ENCODE assay signal across 17 cellular contexts in the genomic region with DNA sequence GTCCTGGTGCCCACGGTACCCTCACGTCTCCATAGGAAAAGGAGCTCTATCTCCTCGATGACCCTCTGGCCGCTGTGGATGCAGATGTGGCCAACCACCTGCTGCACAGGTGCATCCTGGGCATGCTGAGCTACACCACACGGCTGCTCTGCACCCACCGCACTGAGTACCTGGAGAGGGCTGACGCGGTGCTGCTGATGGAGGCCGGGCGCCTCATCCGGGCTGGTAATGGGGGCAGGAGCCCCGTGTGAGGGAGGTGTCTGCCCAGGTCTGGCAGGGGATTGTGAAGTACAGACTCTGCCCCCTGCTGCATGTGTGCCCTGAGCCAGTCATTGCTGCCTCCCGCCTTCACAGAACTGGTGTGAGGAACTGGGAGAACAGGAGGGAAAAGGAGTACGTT. TPM values are rescaled to one million over a fixed set of nuclear protein-coding genes. Genes with fewer than 3 reads are reported as not detected.
A peak's percentile ranks its signal among the peaks of the same experiment; 100 is the strongest.
DNase-seq lines count a peak whose midpoint lies in the region; ATAC-seq, FAIRE-seq and TF ChIP-seq lines count a peak whose summit lies in the region.
"Had no signal": no experiment of that assay in that cellular context is flagged by ENCODE, and none has a peak within 500 bp of the region (broad histone marks: within the 10 kb centered on the region; RNA-seq: fewer than 3 reads in every experiment).

No MANE protein-coding gene starts in this region.

- no peak for TF ChIP-seq CTCF in HepG2 (CRISPR knock-in tag; IDR thresholded peaks at IDR 0.05)
- no peak for TF ChIP-seq CTCF in right lobe of liver (IDR thresholded peaks at IDR 0.05)
- TF ChIP-seq CTCF in WERI-Rb-1 (IDR thresholded peaks at IDR 0.05; ENCODE audit: low read depth, low read length): 0 out of 2 replicates have a peak, but pooled peaks have one; percentile 2
- TF ChIP-seq CTCF in endothelial cell (IDR thresholded peaks at IDR 0.05; ENCODE audit: unreplicated experiment): no peak
- no peak for TF ChIP-seq CTCF in chondrocyte (IDR thresholded peaks at IDR 0.05)

- H3K27ac Mint-ChIP-seq in endothelial cell (ENCODE audit: unreplicated experiment) (no peak overlapping the region), chondrocyte (ENCODE audit: unreplicated experiment) (no peak overlapping the region)
- H3K27ac Mint-ChIP-seq: CD4-positive, alpha-beta T cell had no signal

- H3K36me3 Mint-ChIP-seq in endothelial cell (ENCODE audit: low read depth, unreplicated experiment): peaks cover 28% of the 10 kb centered on the region
- H3K36me3 Mint-ChIP-seq in chondrocyte (ENCODE audit: low read depth): peaks cover 31% of the 10 kb centered on the region

- WGBS in HepG2 (ENCODE audit: low lambda C conversion rate): 92% methylated on average over 14 of the region's 14 CpGs
- 90% methylated on average over 4 of the region's 14 CpGs for WGBS in right lobe of liver (ENCODE audit: insufficient coverage, low coverage, low lambda C conversion rate, missing lambda C conversion rate)

- TF ChIP-seq POLR2A in HepG2 (IDR thresholded peaks at IDR 0.05; ENCODE audit: insufficient read depth in 1 of 2, low read depth in 2 of 2, low read length in 2 of 2) (no peak), right lobe of liver (IDR thresholded peaks at IDR 0.05) (no peak)

- in situ Hi-C loops in HepG2 (cut with HindIII; ENCODE audit: extremely low pct_ligation_motif_present, low pct_unique_long_range_greater_than_20kb): no loop called here

- no peak overlapping the region for H3K9ac ChIP-seq in HepG2 (ENCODE audit: insufficient read depth, low read depth, low read length)

- peaks cover 24 to 41% of the 10 kb centered on the region in 2 experiments for H3K36me3 ChIP-seq in HepG2 (replicated peaks in 1 of 2; ENCODE audit: control insufficient read depth in 1 of 2, insufficient read depth in 2 of 2, low read length in 2 of 2)
- peaks cover 0 to 39% (median 3%) of the 10 kb centered on the region in 4 donors for H3K36me3 ChIP-seq in right lobe of liver
- H3K36me3 ChIP-seq in WERI-Rb-1: peaks cover 46% of the 10 kb centered on the region

- intact Hi-C loops in HepG2 (cut with micrococcal nuclease; ENCODE audit: unreplicated experiment) (no loop called here), right lobe of liver (cut with DNase I) (no loop called here)

- POLR2A ChIA-PET in HepG2 (lab: Yijun Ruan, JAX): interaction anchor here (2.0 kb wide), 1 partner anchor 16 kb away, joined by 5 read pairs; the partner anchor contains the start of gene ABCC10

- H2AFZ ChIP-seq in HepG2 (ENCODE audit: low read length): no peak overlapping the region

- no peak for FAIRE-seq in HepG2 (lab: Jason Lieb, UNC)
- FAIRE-seq: GM12878 had no signal

- TF ChIP-seq EP300 in HepG2 (IDR thresholded peaks at IDR 0.05; ENCODE audit: low read depth in 2 of 2, low read length in 2 of 2): no peak
- no peak for TF ChIP-seq EP300 in HepG2 (CRISPR knock-in tag; IDR thresholded peaks at IDR 0.05; ENCODE audit: borderline replicate concordance)

- CTCF ChIA-PET in HepG2 (lab: Yijun Ruan, JAX; ENCODE audit: low intra/inter-chr PET ratio, low total read pairs): no interaction called here

- no peak for DNase-seq in HepG2 (ENCODE audit: low spot score)
- DNase-seq in right lobe of liver: no peak
- DNase-seq in WERI-Rb-1: no peak
- DNase-seq in endothelial cell (ENCODE audit: low spot score): no peak
- no peak for DNase-seq in NCI-H187 (lab: John Stamatoyannopoulos, UW)
- DNase-seq in chondrocyte (ENCODE audit: low spot score): no peak
- DNase-seq: 8988T; AML-193; C1 segment of cervical spinal cord; Calu3; CD4-positive, alpha-beta T cell; DMS79; KG1 had no signal

- no peak overlapping the region for H3K4me2 ChIP-seq in HepG2 (ENCODE audit: low read depth, low read length)

- H3K79me2 ChIP-seq in HepG2 (ENCODE audit: insufficient read depth, low read length): no peaks in the 10 kb centered on the region

- no peaks in the 10 kb centered on the region for H4K20me1 ChIP-seq in HepG2 (ENCODE audit: insufficient read depth, low read length)

- H3K27ac ChIP-seq in HepG2 (ENCODE audit: extremely low read length, insufficient read depth, low read length) (no peak overlapping the region), right lobe of liver (no peak overlapping the region), WERI-Rb-1 (no peak overlapping the region)

- BruUV-seq in HepG2 (replicated peaks; lab: Mats Ljungman, UMichigan): no TSS peak

- ATAC-seq in HepG2: no peak
- ATAC-seq in right lobe of liver: no peak
- ATAC-seq in HG03108 (IDR thresholded peaks at IDR 0.05; ENCODE audit: unreplicated experiment): no peak
- ATAC-seq: GM12878, HCT116 had no signal

- TF ChIP-seq RAD21 in HepG2 (CRISPR knock-in tag; IDR thresholded peaks at IDR 0.05): no peak

- H3K4me1 ChIP-seq in HepG2 (ENCODE audit: insufficient read depth, low read length) (peaks cover under 1% of the 10 kb centered on the region; the same call in 1 of the 2 replicates), right lobe of liver (no peaks in the 10 kb centered on the region)

- H3K4me3 ChIP-seq in HepG2 (replicated peaks in 1 of 3; ENCODE audit: insufficient read depth in 1 of 3, low read depth in 2 of 3, low read length in 3 of 3) (no peak overlapping the region), right lobe of liver (no peak overlapping the region), WERI-Rb-1 (ENCODE audit: low read depth, low read length) (no peak overlapping the region)
- H3K4me3 ChIP-seq: GM12878 had no signal

- H3K27me3 Mint-ChIP-seq in endothelial cell (ENCODE audit: unreplicated experiment): peaks cover 2% of the 10 kb centered on the region
- H3K27me3 Mint-ChIP-seq in chondrocyte (ENCODE audit: low read depth): no peaks in the 10 kb centered on the region
- H3K27me3 Mint-ChIP-seq: CD4-positive, alpha-beta T cell; IgD-negative memory B cell had no signal

- H3K27me3 ChIP-seq in HepG2 (ENCODE audit: control insufficient read depth in 1 of 2, insufficient read depth in 2 of 2, low read length in 2 of 2) (no peaks in the 10 kb centered on the region), right lobe of liver (no peaks in the 10 kb centered on the region), WERI-Rb-1 (ENCODE audit: insufficient read depth, low read depth, severe bottlenecking) (no peaks in the 10 kb centered on the region)

- H3K4me3 Mint-ChIP-seq in endothelial cell (ENCODE audit: unreplicated experiment): peak overlapping the region; percentile 28
- no peak overlapping the region for H3K4me3 Mint-ChIP-seq in chondrocyte (ENCODE audit: unreplicated experiment)
- H3K4me3 Mint-ChIP-seq: CD4-positive, alpha-beta T cell; IgD-negative memory B cell had no signal

- H3K4me1 Mint-ChIP-seq in endothelial cell (ENCODE audit: unreplicated experiment) (peaks cover 6% of the 10 kb centered on the region), chondrocyte (ENCODE audit: low read depth) (no peaks in the 10 kb centered on the region)
- H3K4me1 Mint-ChIP-seq: IgD-negative memory B cell had no signal

- no peaks in the 10 kb centered on the region for H3K9me3 ChIP-seq in HepG2 (ENCODE audit: low read length)
- H3K9me3 ChIP-seq in right lobe of liver: no peaks in the 10 kb centered on the region
- no peaks in the 10 kb centered on the region for H3K9me3 ChIP-seq in WERI-Rb-1 (ENCODE audit: severe bottlenecking)

- no peaks in the 10 kb centered on the region for H3K9me3 Mint-ChIP-seq in endothelial cell (ENCODE audit: unreplicated experiment)
- H3K9me3 Mint-ChIP-seq in chondrocyte (ENCODE audit: low read depth): no peaks in the 10 kb centered on the region
- H3K9me3 Mint-ChIP-seq: CD4-positive, alpha-beta T cell; IgD-negative memory B cell had no signal

RNA-seq across cellular contexts. Expression of gene DLK2, which starts 12.4 kb away (rescaled TPM):
- total RNA-seq in HepG2 (2016; rRNA removed; fragmentation: Illumina TruSeq; extraction: Trizol): 0.74 and 1.2 TPM in 2 replicates
- 0.62 and 0.81 TPM in 2 replicates for total RNA-seq in HepG2 (2016; cell fraction: cytosol; rRNA removed; fragmentation: Illumina TruSeq; extraction: Trizol; ENCODE audit: low read depth)
- 1.1 and 1.4 TPM in 2 replicates for total RNA-seq in HepG2 (2016; cell fraction: insoluble cytoplasmic fraction; rRNA removed; fragmentation: Illumina TruSeq; extraction: Trizol)
- total RNA-seq in HepG2 (2016; cell fraction: membrane; rRNA removed; fragmentation: Illumina TruSeq; extraction: Trizol): 0.71 and 1.7 TPM in 2 replicates
- total RNA-seq in HepG2 (2016; cell fraction: nucleus; rRNA removed; fragmentation: Illumina TruSeq; extraction: Trizol): 0.81 TPM in 2 replicates
- polyA plus RNA-seq in HepG2 (2011; rRNA removed): 3.8 and 5.9 TPM in 2 replicates
- 5.4 and 6.3 TPM in 2 replicates for polyA plus RNA-seq in HepG2 (2011; cell fraction: cytosol; rRNA removed)
- polyA plus RNA-seq in HepG2 (2011; cell fraction: nucleus; rRNA removed): 5.7 and 8.0 TPM in 2 replicates
- 3.9 and 4.0 TPM in 2 replicates for polyA plus RNA-seq in HepG2 (2012)
- polyA plus RNA-seq in HepG2 (2016; cell fraction: cytosol; fragmentation: Illumina TruSeq; extraction: Trizol; ENCODE audit: low read depth): 1.2 TPM in 2 replicates
- 0.61 and 0.65 TPM in 2 replicates for polyA plus RNA-seq in HepG2 (2016; cell fraction: insoluble cytoplasmic fraction; fragmentation: Illumina TruSeq; extraction: Trizol; ENCODE audit: low read depth)
- 1.1 and 2.0 TPM in 2 replicates for polyA plus RNA-seq in HepG2 (2016; cell fraction: membrane; fragmentation: Illumina TruSeq; extraction: Trizol; ENCODE audit: low read depth)
- 1.5 and 2.0 TPM in 2 replicates for polyA plus RNA-seq in HepG2 (2016; cell fraction: nucleus; fragmentation: Illumina TruSeq; extraction: Trizol; ENCODE audit: insufficient read depth, low read depth)
- polyA minus RNA-seq in HepG2 (2011; rRNA and poly(A)+ RNA removed; ENCODE audit: low replicate concordance): 2.9 and 10.0 TPM in 2 replicates
- polyA minus RNA-seq in HepG2 (2011; cell fraction: cytosol; rRNA and poly(A)+ RNA removed): 2.9 and 3.3 TPM in 2 replicates
- polyA minus RNA-seq in HepG2 (2011; cell fraction: nucleus; rRNA and poly(A)+ RNA removed): 1.7 TPM in 2 replicates
- under 1 TPM in 1 of 6 experiments, not detected in 5; 0.13 TPM for total RNA-seq in right lobe of liver
- total RNA-seq in endothelial cell (ENCODE audit: unreplicated experiment): 0.18 TPM
- 0.29 to 1.3 TPM (median 1.1 TPM) in 3 replicates for total RNA-seq in chondrocyte
- polyA plus RNA-seq: IgD-negative memory B cell had no signal

RNA-seq across cellular contexts. Expression of gene ABCC10, which starts 15.6 kb away (rescaled TPM):
- total RNA-seq in HepG2 (2016; rRNA removed; fragmentation: Illumina TruSeq; extraction: Trizol) (11.2 and 24.3 TPM in 2 replicates), right lobe of liver (10 to 100 TPM in 1 of 6 experiments, 1 to 10 TPM in 5; 5.8 to 10.7 (median 7.5) TPM), endothelial cell (ENCODE audit: unreplicated experiment) (45.6 TPM), chondrocyte (42.5 to 43.2 TPM (median 43.1 TPM) in 3 replicates)
- 3.0 and 3.3 TPM in 2 replicates for total RNA-seq in HepG2 (2016; cell fraction: cytosol; rRNA removed; fragmentation: Illumina TruSeq; extraction: Trizol; ENCODE audit: low read depth)
- 8.8 and 26.6 TPM in 2 replicates for total RNA-seq in HepG2 (2016; cell fraction: insoluble cytoplasmic fraction; rRNA removed; fragmentation: Illumina TruSeq; extraction: Trizol)
- 6.5 and 8.3 TPM in 2 replicates for total RNA-seq in HepG2 (2016; cell fraction: membrane; rRNA removed; fragmentation: Illumina TruSeq; extraction: Trizol)
- total RNA-seq in HepG2 (2016; cell fraction: nucleus; rRNA removed; fragmentation: Illumina TruSeq; extraction: Trizol): 31.0 and 40.1 TPM in 2 replicates
- 16.0 and 24.1 TPM in 2 replicates for polyA plus RNA-seq in HepG2 (2011; rRNA removed)
- 11.8 and 12.5 TPM in 2 replicates for polyA plus RNA-seq in HepG2 (2011; cell fraction: cytosol; rRNA removed)
- 91.9 and 94.6 TPM in 2 replicates for polyA plus RNA-seq in HepG2 (2011; cell fraction: nucleus; rRNA removed)
- 11.7 and 19.9 TPM in 2 replicates for polyA plus RNA-seq in HepG2 (2012)
- polyA plus RNA-seq in HepG2 (2016; cell fraction: cytosol; fragmentation: Illumina TruSeq; extraction: Trizol; ENCODE audit: low read depth): 3.1 and 3.3 TPM in 2 replicates
- polyA plus RNA-seq in HepG2 (2016; cell fraction: insoluble cytoplasmic fraction; fragmentation: Illumina TruSeq; extraction: Trizol; ENCODE audit: low read depth): 5.9 and 7.7 TPM in 2 replicates
- 3.2 and 4.6 TPM in 2 replicates for polyA plus RNA-seq in HepG2 (2016; cell fraction: membrane; fragmentation: Illumina TruSeq; extraction: Trizol; ENCODE audit: low read depth)
- polyA plus RNA-seq in HepG2 (2016; cell fraction: nucleus; fragmentation: Illumina TruSeq; extraction: Trizol; ENCODE audit: insufficient read depth, low read depth): 59.5 and 67.0 TPM in 2 replicates
- 17.7 and 40.9 TPM in 2 replicates for polyA minus RNA-seq in HepG2 (2011; rRNA and poly(A)+ RNA removed; ENCODE audit: low replicate concordance)
- polyA minus RNA-seq in HepG2 (2011; cell fraction: cytosol; rRNA and poly(A)+ RNA removed): 14.1 and 14.5 TPM in 2 replicates
- 36.8 and 38.7 TPM in 2 replicates for polyA minus RNA-seq in HepG2 (2011; cell fraction: nucleus; rRNA and poly(A)+ RNA removed)

RNA-seq across cellular contexts. Expression of gene TJAP1, which starts 34.4 kb away (rescaled TPM):
- 10.2 and 15.7 TPM in 2 replicates for total RNA-seq in HepG2 (2016; rRNA removed; fragmentation: Illumina TruSeq; extraction: Trizol)
- total RNA-seq in HepG2 (2016; cell fraction: cytosol; rRNA removed; fragmentation: Illumina TruSeq; extraction: Trizol; ENCODE audit: low read depth): 6.4 and 7.2 TPM in 2 replicates
- 12.5 and 16.8 TPM in 2 replicates for total RNA-seq in HepG2 (2016; cell fraction: insoluble cytoplasmic fraction; rRNA removed; fragmentation: Illumina TruSeq; extraction: Trizol)
- 7.9 and 8.5 TPM in 2 replicates for total RNA-seq in HepG2 (2016; cell fraction: membrane; rRNA removed; fragmentation: Illumina TruSeq; extraction: Trizol)
- total RNA-seq in HepG2 (2016; cell fraction: nucleus; rRNA removed; fragmentation: Illumina TruSeq; extraction: Trizol): 22.6 and 23.5 TPM in 2 replicates
- polyA plus RNA-seq in HepG2 (2011; rRNA removed): 41.6 and 48.3 TPM in 2 replicates
- 19.2 and 22.0 TPM in 2 replicates for polyA plus RNA-seq in HepG2 (2011; cell fraction: cytosol; rRNA removed)
- 220 TPM in 2 replicates for polyA plus RNA-seq in HepG2 (2011; cell fraction: nucleus; rRNA removed)
- 27.3 and 28.6 TPM in 2 replicates for polyA plus RNA-seq in HepG2 (2012)
- 2.1 and 2.3 TPM in 2 replicates for polyA plus RNA-seq in HepG2 (2016; cell fraction: cytosol; fragmentation: Illumina TruSeq; extraction: Trizol; ENCODE audit: low read depth)
- 13.6 and 18.5 TPM in 2 replicates for polyA plus RNA-seq in HepG2 (2016; cell fraction: insoluble cytoplasmic fraction; fragmentation: Illumina TruSeq; extraction: Trizol; ENCODE audit: low read depth)
- polyA plus RNA-seq in HepG2 (2016; cell fraction: membrane; fragmentation: Illumina TruSeq; extraction: Trizol; ENCODE audit: low read depth): 6.4 and 6.8 TPM in 2 replicates
- polyA plus RNA-seq in HepG2 (2016; cell fraction: nucleus; fragmentation: Illumina TruSeq; extraction: Trizol; ENCODE audit: insufficient read depth, low read depth): 89.6 and 90.5 TPM in 2 replicates
- 17.3 and 27.1 TPM in 2 replicates for polyA minus RNA-seq in HepG2 (2011; rRNA and poly(A)+ RNA removed; ENCODE audit: low replicate concordance)
- 9.3 and 9.7 TPM in 2 replicates for polyA minus RNA-seq in HepG2 (2011; cell fraction: cytosol; rRNA and poly(A)+ RNA removed)
- polyA minus RNA-seq in HepG2 (2011; cell fraction: nucleus; rRNA and poly(A)+ RNA removed): 38.8 and 46.0 TPM in 2 replicates
- total RNA-seq in right lobe of liver: 10 to 100 TPM in 5 of 6 experiments, 1 to 10 TPM in 1; 9.2 to 16.0 (median 12.9) TPM
- total RNA-seq in endothelial cell (ENCODE audit: unreplicated experiment): 41.8 TPM
- total RNA-seq in chondrocyte: 27.7 to 35.3 TPM (median 31.0 TPM) in 3 replicates
